15 cellular contexts compared by ENCODE assay signal in genomic region chr17:27800522-27800921, GRCh38. TPM values are rescaled to one million over a fixed set of nuclear protein-coding genes. Genes with fewer than 3 reads are reported as not detected.
DNase-seq lines count a peak whose midpoint lies in the region; ATAC-seq and TF ChIP-seq lines count a peak whose summit lies in the region.
"Had no signal": no experiment of that assay in that cellular context is flagged by ENCODE, and none has a peak within 500 bp of the region (broad histone marks: within the 10 kb centered on the region; RNA-seq: fewer than 3 reads in every experiment).

NOS2 (minus strand) TSS chr17:27800529; CDS start chr17:27798809, 1,720 bp downstream.

- peaks cover 54% of the 10 kb centered on the region for H3K27me3 Mint-ChIP-seq in progenitor cell of endocrine pancreas

- H3K9me2 ChIP-seq in hepatocyte (replicated peaks; ENCODE audit: insufficient read depth), result no peaks in the 10 kb centered on the region

- H3K36me3 ChIP-seq in hepatocyte (replicated peaks; ENCODE audit: insufficient read depth, low read depth), result no peaks in the 10 kb centered on the region
- no peaks in the 10 kb centered on the region for H3K36me3 ChIP-seq in lower lobe of right lung

- peak within 1 kb of the TSS; percentile 74 for H3K27ac ChIP-seq in hepatocyte
- H3K27ac ChIP-seq in lower lobe of right lung, result no peak within 1 kb of the TSS

- H3K9me3 Mint-ChIP-seq in progenitor cell of endocrine pancreas (ENCODE audit: low read depth), result no peaks in the 10 kb centered on the region
- H3K9me3 Mint-ChIP-seq: CD4-positive, alpha-beta T cell; IgD-negative memory B cell had no signal

- H3K4me1 ChIP-seq in hepatocyte (ENCODE audit: insufficient read depth) (peaks cover 11% of the 10 kb centered on the region), lower lobe of right lung (no peaks in the 10 kb centered on the region)

- no peak within 1 kb of the TSS for H3K4me3 Mint-ChIP-seq in progenitor cell of endocrine pancreas (ENCODE audit: low read depth)
- H3K4me3 Mint-ChIP-seq: CD4-positive, alpha-beta T cell had no signal

- H3K27ac Mint-ChIP-seq in progenitor cell of endocrine pancreas, result peak within 1 kb of the TSS; percentile 43
- H3K27ac Mint-ChIP-seq: CD4-positive, alpha-beta T cell; IgD-negative memory B cell had no signal

- intact Hi-C loops in lower lobe of right lung (cut with DNase I), result no loop called here

- H3K36me3 Mint-ChIP-seq in progenitor cell of endocrine pancreas (ENCODE audit: insufficient read depth), result no peaks in the 10 kb centered on the region
- H3K36me3 Mint-ChIP-seq: IgD-negative memory B cell had no signal

- peaks cover 3% of the 10 kb centered on the region for H3K4me1 Mint-ChIP-seq in progenitor cell of endocrine pancreas (ENCODE audit: low read depth)

- no peak within 1 kb of the TSS for H3K4me2 ChIP-seq in hepatocyte

- H3K4me3 ChIP-seq in hepatocyte, result no peak within 1 kb of the TSS
- no peak within 1 kb of the TSS for H3K4me3 ChIP-seq in lower lobe of right lung

- ATAC-seq in HG03025 (IDR thresholded peaks at IDR 0.05; ENCODE audit: low FRiP score, unreplicated experiment), result no peak
- no peak for ATAC-seq in lower lobe of right lung
- no peak for ATAC-seq in HG03108 (IDR thresholded peaks at IDR 0.05; ENCODE audit: unreplicated experiment)

- H4K20me1 ChIP-seq in hepatocyte (ENCODE audit: insufficient read depth, poor library complexity, severe bottlenecking), result no peaks in the 10 kb centered on the region

- H3K27me3 ChIP-seq in hepatocyte, result no peaks in the 10 kb centered on the region
- H3K27me3 ChIP-seq in lower lobe of right lung (ENCODE audit: low read depth), result peaks cover 6% of the 10 kb centered on the region

- H3K9me3 ChIP-seq in hepatocyte (ENCODE audit: low read depth) (no peaks in the 10 kb centered on the region), lower lobe of right lung (no peaks in the 10 kb centered on the region)

- no peaks in the 10 kb centered on the region for H3K79me2 ChIP-seq in hepatocyte

- no peak within 1 kb of the TSS for H2AFZ ChIP-seq in hepatocyte

- TF ChIP-seq CTCF in hepatocyte (IDR thresholded peaks at IDR 0.05; ENCODE audit: poor library complexity), result no peak
- TF ChIP-seq CTCF in progenitor cell of endocrine pancreas (IDR thresholded peaks at IDR 0.05; ENCODE audit: unreplicated experiment), result no peak
- TF ChIP-seq CTCF in lower lobe of right lung (IDR thresholded peaks at IDR 0.05), result no peak

- 23% methylated on average over 1 of the region's 1 CpG for WGBS in hepatocyte (ENCODE audit: low lambda C conversion rate, missing lambda C conversion rate)

- DNase-seq in EH (ENCODE audit: low read depth), result peak; percentile 15
- DNase-seq in NCI-H69 (lab: John Stamatoyannopoulos, UW), result peak; percentile 63
- peak; percentile 62 for DNase-seq in hepatocyte (ENCODE audit: low spot score)
- no peak for DNase-seq in progenitor cell of endocrine pancreas (ENCODE audit: low spot score, unreplicated experiment)
- no peak for DNase-seq in lower lobe of right lung
- DNase-seq: ACHN; CD4-positive, alpha-beta T cell; H7; NCI-H1436 treated with DMSO at 0.1 percent for 48 hours; NCI-H2081 had no signal

RNA-seq across cellular contexts. Expression of gene NOS2, which starts in this region (rescaled TPM):
- total RNA-seq in hepatocyte (6.7 TPM in 2 replicates), progenitor cell of endocrine pancreas (0.82 and 1.6 TPM in 2 replicates), lower lobe of right lung (0.38 TPM)
- polyA plus RNA-seq in hepatocyte, result 2.5 and 7.9 TPM in 2 replicates
- total RNA-seq: HT-29, LHCN-M2 had no signal

Comparison
In these comparisons a context has a peak if more than half of its experiments do, and no peak if none do; other contexts are left out.
1. DNase-seq: peak in EH (single experiment), NCI-H69 (single experiment) and hepatocyte (single experiment); none in progenitor cell of endocrine pancreas (single experiment) and lower lobe of right lung (single experiment).